ENCODE assay signal across 16 cellular contexts in the genomic region with DNA sequence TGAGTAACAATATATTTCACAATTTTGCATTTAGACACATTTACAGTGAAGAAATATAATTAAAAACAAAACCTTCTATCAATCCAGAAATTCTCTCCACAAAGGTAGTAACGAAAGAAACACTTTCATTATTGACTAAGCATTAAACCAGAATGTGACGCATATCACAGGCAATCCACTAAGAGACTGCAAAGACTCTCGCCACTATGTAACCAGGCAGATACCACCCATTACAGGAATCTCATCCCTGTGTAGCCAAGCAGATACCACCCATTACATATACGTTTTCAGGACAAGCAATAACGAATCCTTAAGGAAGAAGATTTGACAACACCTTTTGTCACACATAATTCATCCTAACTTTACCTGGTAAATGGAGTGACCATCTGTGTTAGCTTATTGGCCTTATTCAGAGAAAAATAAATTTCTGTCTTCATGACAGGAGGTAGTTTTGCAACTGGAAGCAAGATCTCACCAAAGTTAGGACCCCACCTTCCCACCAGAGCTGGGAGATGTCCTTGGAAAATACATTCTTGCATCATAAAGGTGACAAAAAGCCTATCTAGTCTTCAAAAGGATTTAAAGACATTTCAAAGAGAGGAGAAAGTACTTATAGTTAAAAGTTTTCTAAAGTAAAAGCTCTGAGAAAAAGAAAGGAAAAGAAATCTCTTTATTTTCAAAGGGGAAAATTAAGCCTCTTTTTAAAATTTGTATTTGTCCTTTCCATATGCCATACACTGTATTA. TPM values are rescaled to one million over a fixed set of nuclear protein-coding genes. Genes with fewer than 3 reads are reported as not detected.
DNase-seq lines count a peak whose midpoint lies in the region; ATAC-seq and TF ChIP-seq lines count a peak whose summit lies in the region.
"Had no signal": no experiment of that assay in that cellular context is flagged by ENCODE, and none has a peak within 500 bp of the region (broad histone marks: within the 10 kb centered on the region; RNA-seq: fewer than 3 reads in every experiment).

No MANE protein-coding gene starts in this region.

- H3K4me1 Mint-ChIP-seq in stimulated activated naive CD8-positive, alpha-beta T cell treated with anti-CD3 and anti-CD28 coated beads, Interleukin-15, amount 100 ng/mL, for 72 hours: no peaks in the 10 kb centered on the region
- H3K4me1 Mint-ChIP-seq in WTC11 (peaks cover 51% of the 10 kb centered on the region), endodermal cell (peaks cover 29% of the 10 kb centered on the region)

- no peak overlapping the region for H3K27ac Mint-ChIP-seq in stimulated activated naive CD8-positive, alpha-beta T cell treated with anti-CD3 and anti-CD28 coated beads, Interleukin-15, amount 100 ng/mL, for 72 hours
- H3K27ac Mint-ChIP-seq in WTC11 (peak overlapping the region; percentile 57), endodermal cell (peak overlapping the region; percentile 69)
- H3K27ac Mint-ChIP-seq: CD8-positive, alpha-beta memory T cell had no signal

- H3K36me3 Mint-ChIP-seq in WTC11 (no peaks in the 10 kb centered on the region), endodermal cell (ENCODE audit: low read depth) (no peaks in the 10 kb centered on the region)
- H3K36me3 Mint-ChIP-seq: CD8-positive, alpha-beta memory T cell had no signal

- no peaks in the 10 kb centered on the region for H3K36me3 ChIP-seq in endodermal cell (ENCODE audit: control insufficient read depth, insufficient read depth, low read length)
- H3K36me3 ChIP-seq: BLaER1, MG63 had no signal

- no peaks in the 10 kb centered on the region for H3K27me3 ChIP-seq in endodermal cell (ENCODE audit: control insufficient read depth, insufficient read depth, low read length, poor library complexity, severe bottlenecking)
- H3K27me3 ChIP-seq: BLaER1, MG63 had no signal

- DNase-seq in stimulated activated naive CD8-positive, alpha-beta T cell treated with anti-CD3 and anti-CD28 coated beads, Interleukin-15, amount 100 ng/mL, for 72 hours: no peak
- no peak for DNase-seq in stimulated activated naive CD8-positive, alpha-beta T cell treated with anti-CD3 and anti-CD28 coated beads, Interleukin-15, Interleukin-2, amounts not matched to agents 100 U/mL and 50 U/mL, for 24 hours
- DNase-seq in WTC11 (ENCODE audit: low spot score): no peak
- DNase-seq in endodermal cell: peak; percentile 58
- DNase-seq in NCI-H69 (lab: John Stamatoyannopoulos, UW): no peak
- DNase-seq in SW480 (ENCODE audit: low spot score): no peak
- DNase-seq in kidney glomerular epithelial cell (lab: John Stamatoyannopoulos, UW): no peak
- DNase-seq: CD8-positive, alpha-beta memory T cell; Karpas-422; MG63; NCI-H1092; NCI-H2081 treated with DMSO at 0.1 percent for 48 hours; NCI-H510A treated with DMSO at 0.1 percent for 48 hours had no signal

- H3K9ac ChIP-seq in endodermal cell (ENCODE audit: extremely low read depth, low read length, poor library complexity, severe bottlenecking): peak overlapping the region; percentile 28
- H3K9ac ChIP-seq: BLaER1 had no signal

- no peaks in the 10 kb centered on the region for H3K9me3 ChIP-seq in endodermal cell (ENCODE audit: control insufficient read depth, low read length)
- H3K9me3 ChIP-seq: BLaER1, MG63 had no signal

- H3K27ac ChIP-seq in endodermal cell (ENCODE audit: low read depth, low read length): no peak overlapping the region
- H3K27ac ChIP-seq: BLaER1 had no signal

- H3K4me1 ChIP-seq in endodermal cell (ENCODE audit: control insufficient read depth, insufficient read depth, low read length): peaks cover 12% of the 10 kb centered on the region
- H3K4me1 ChIP-seq: BLaER1 had no signal

- TF ChIP-seq CTCF in WTC11 (IDR thresholded peaks at IDR 0.05): no peak
- TF ChIP-seq CTCF in endodermal cell (conservative IDR thresholded peaks at IDR 0.05): no peak

- POLR2A ChIA-PET in WTC11 (lab: Charles Lee): no interaction called here

- ATAC-seq in stimulated activated naive CD8-positive, alpha-beta T cell treated with anti-CD3 and anti-CD28 coated beads, Interleukin-15, amount 100 ng/mL, for 72 hours: peak; percentile 53
- no peak for ATAC-seq in stimulated activated naive CD8-positive, alpha-beta T cell treated with anti-CD3 and anti-CD28 coated beads, Interleukin-15, Interleukin-2, amounts not matched to agents 100 U/mL and 50 U/mL, for 24 hours
- peak; percentile 43; the same call in 1 of the 2 replicates for ATAC-seq in WTC11
- ATAC-seq in GM18858 (IDR thresholded peaks at IDR 0.05; ENCODE audit: unreplicated experiment): no peak
- ATAC-seq: Right ventricle myocardium inferior had no signal

- H3K4me3 Mint-ChIP-seq in stimulated activated naive CD8-positive, alpha-beta T cell treated with anti-CD3 and anti-CD28 coated beads, Interleukin-15, amount 100 ng/mL, for 72 hours: no peak overlapping the region
- peak overlapping the region; percentile 50 for H3K4me3 Mint-ChIP-seq in WTC11
- H3K4me3 Mint-ChIP-seq in endodermal cell: no peak overlapping the region
- H3K4me3 Mint-ChIP-seq: CD8-positive, alpha-beta memory T cell had no signal

- H3K4me3 ChIP-seq in endodermal cell (ENCODE audit: low read length): no peak overlapping the region
- H3K4me3 ChIP-seq: BLaER1, MG63 had no signal

- CTCF ChIA-PET in WTC11 (lab: Charles Lee): no interaction called here

- no peaks in the 10 kb centered on the region for H3K9me3 Mint-ChIP-seq in stimulated activated naive CD8-positive, alpha-beta T cell treated with anti-CD3 and anti-CD28 coated beads, Interleukin-15, amount 100 ng/mL, for 72 hours
- H3K9me3 Mint-ChIP-seq in WTC11 (no peaks in the 10 kb centered on the region), endodermal cell (no peaks in the 10 kb centered on the region)
- H3K9me3 Mint-ChIP-seq: CD8-positive, alpha-beta memory T cell had no signal

- H3K27me3 Mint-ChIP-seq in stimulated activated naive CD8-positive, alpha-beta T cell treated with anti-CD3 and anti-CD28 coated beads, Interleukin-15, amount 100 ng/mL, for 72 hours: no peaks in the 10 kb centered on the region
- no peaks in the 10 kb centered on the region for H3K27me3 Mint-ChIP-seq in WTC11 (ENCODE audit: low read depth)
- no peaks in the 10 kb centered on the region for H3K27me3 Mint-ChIP-seq in endodermal cell (ENCODE audit: insufficient read depth)

- 42 to 52% methylated on average over 4 to 5 of the region's 5 CpGs for WGBS in endodermal cell (ENCODE audit: insufficient coverage in 1 of 2, insufficient read length in 1 of 2), 2 experiments

TF ChIP-seq in WTC11, 78 proteins besides CTCF, POLR2A, EP300 and RAD21:
- TF ChIP-seq, protein P1, sequence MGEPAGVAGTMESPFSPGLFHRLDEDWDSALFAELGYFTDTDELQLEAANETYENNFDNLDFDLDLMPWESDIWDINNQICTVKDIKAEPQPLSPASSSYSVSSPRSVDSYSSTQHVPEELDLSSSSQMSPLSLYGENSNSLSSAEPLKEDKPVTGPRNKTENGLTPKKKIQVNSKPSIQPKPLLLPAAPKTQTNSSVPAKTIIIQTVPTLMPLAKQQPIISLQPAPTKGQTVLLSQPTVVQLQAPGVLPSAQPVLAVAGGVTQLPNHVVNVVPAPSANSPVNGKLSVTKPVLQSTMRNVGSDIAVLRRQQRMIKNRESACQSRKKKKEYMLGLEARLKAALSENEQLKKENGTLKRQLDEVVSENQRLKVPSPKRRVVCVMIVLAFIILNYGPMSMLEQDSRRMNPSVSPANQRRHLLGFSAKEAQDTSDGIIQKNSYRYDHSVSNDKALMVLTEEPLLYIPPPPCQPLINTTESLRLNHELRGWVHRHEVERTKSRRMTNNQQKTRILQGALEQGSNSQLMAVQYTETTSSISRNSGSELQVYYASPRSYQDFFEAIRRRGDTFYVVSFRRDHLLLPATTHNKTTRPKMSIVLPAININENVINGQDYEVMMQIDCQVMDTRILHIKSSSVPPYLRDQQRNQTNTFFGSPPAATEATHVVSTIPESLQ (CRISPR knock-in tag; IDR thresholded peaks at IDR 0.05): no peak
- TF ChIP-seq, protein P2, sequence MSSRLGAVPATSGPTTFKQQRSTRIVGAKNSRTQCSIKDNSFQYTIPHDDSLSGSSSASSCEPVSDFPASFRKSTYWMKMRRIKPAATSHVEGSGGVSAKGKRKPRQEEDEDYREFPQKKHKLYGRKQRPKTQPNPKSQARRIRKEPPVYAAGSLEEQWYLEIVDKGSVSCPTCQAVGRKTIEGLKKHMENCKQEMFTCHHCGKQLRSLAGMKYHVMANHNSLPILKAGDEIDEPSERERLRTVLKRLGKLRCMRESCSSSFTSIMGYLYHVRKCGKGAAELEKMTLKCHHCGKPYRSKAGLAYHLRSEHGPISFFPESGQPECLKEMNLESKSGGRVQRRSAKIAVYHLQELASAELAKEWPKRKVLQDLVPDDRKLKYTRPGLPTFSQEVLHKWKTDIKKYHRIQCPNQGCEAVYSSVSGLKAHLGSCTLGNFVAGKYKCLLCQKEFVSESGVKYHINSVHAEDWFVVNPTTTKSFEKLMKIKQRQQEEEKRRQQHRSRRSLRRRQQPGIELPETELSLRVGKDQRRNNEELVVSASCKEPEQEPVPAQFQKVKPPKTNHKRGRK (CRISPR knock-in tag; IDR thresholded peaks at IDR 0.05; ENCODE audit: borderline replicate concordance): no peak
- TF ChIP-seq MXD4 (CRISPR knock-in tag; IDR thresholded peaks at IDR 0.05; ENCODE audit: borderline replicate concordance): no peak
- TF ChIP-seq, protein P3, sequence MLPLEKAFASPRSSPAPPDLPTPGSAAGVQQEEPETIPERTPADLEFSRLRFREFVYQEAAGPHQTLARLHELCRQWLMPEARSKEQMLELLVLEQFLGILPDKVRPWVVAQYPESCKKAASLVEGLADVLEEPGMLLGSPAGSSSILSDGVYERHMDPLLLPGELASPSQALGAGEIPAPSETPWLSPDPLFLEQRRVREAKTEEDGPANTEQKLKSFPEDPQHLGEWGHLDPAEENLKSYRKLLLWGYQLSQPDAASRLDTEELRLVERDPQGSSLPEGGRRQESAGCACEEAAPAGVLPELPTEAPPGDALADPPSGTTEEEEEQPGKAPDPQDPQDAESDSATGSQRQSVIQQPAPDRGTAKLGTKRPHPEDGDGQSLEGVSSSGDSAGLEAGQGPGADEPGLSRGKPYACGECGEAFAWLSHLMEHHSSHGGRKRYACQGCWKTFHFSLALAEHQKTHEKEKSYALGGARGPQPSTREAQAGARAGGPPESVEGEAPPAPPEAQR (CRISPR knock-in tag; IDR thresholded peaks at IDR 0.05): no peak

RNA-seq across cellular contexts. Expression of a gene that starts 30.8 kb away (rescaled TPM):
- 1.4 to 1.8 TPM (median 1.6 TPM) in 3 replicates for total RNA-seq in WTC11 (2021)
- under 1 TPM; 0.18 to 0.53 TPM for total RNA-seq in endodermal cell
- 30.4 TPM for polyA plus RNA-seq in endodermal cell (2013, experiment 1 of 2)
- polyA plus RNA-seq in endodermal cell (2013, experiment 2 of 2): 35.3 TPM
- total RNA-seq: CD8-positive, alpha-beta memory T cell had no signal
- polyA plus RNA-seq: CD8-positive, alpha-beta memory T cell had no signal

Comparison
In these comparisons a context has a peak if more than half of its experiments do, and no peak if none do; other contexts are left out.
1. ATAC-seq: peak in stimulated activated naive CD8-positive, alpha-beta T cell treated with anti-CD3 and anti-CD28 coated beads, Interleukin-15, amount 100 ng/mL, for 72 hours (single experiment) and WTC11 (single experiment); none in stimulated activated naive CD8-positive, alpha-beta T cell treated with anti-CD3 and anti-CD28 coated beads, Interleukin-15, Interleukin-2, amounts not matched to agents 100 U/mL and 50 U/mL, for 24 hours (single experiment) and GM18858 (single experiment).
2. H3K27ac Mint-ChIP-seq: peak in WTC11 (single experiment) and endodermal cell (single experiment); none in stimulated activated naive CD8-positive, alpha-beta T cell treated with anti-CD3 and anti-CD28 coated beads, Interleukin-15, amount 100 ng/mL, for 72 hours (0 of 2).